18 cellular contexts compared by ENCODE assay signal in genomic region chr19:3058821-3059314, GRCh38. TPM values are rescaled to one million over a fixed set of nuclear protein-coding genes. Genes with fewer than 3 reads are reported as not detected.
DNase-seq lines count a peak whose midpoint lies in the region; ATAC-seq, FAIRE-seq and TF ChIP-seq lines count a peak whose summit lies in the region.
"Had no signal": no experiment of that assay in that cellular context is flagged by ENCODE, and none has a peak within 500 bp of the region (broad histone marks: within the 10 kb centered on the region; RNA-seq: fewer than 3 reads in every experiment).

No MANE protein-coding gene starts in this region.

- H3K36me3 ChIP-seq in K562 (ENCODE audit: control insufficient read depth, insufficient read depth, low read length) = peaks cover 70% of the 10 kb centered on the region
- no peaks in the 10 kb centered on the region for H3K36me3 ChIP-seq in ovary
- peaks cover 0 to 48% of the 10 kb centered on the region in 2 donors for H3K36me3 ChIP-seq in vagina

- no peak overlapping the region for H3K9ac ChIP-seq in K562 (ENCODE audit: insufficient read depth in 1 of 2, low read depth in 2 of 2, low read length in 2 of 2)

- POLR2A ChIA-PET in K562 (lab: Yijun Ruan, JAX) = interaction anchor here (0.9 to 1.3 kb wide), 2 partner anchors 9 to 19 kb away, joined by 3 to 4 read pairs; no protein-coding TSS in a partner anchor

- H3K36me3 Mint-ChIP-seq in natural killer cell = no peaks in the 10 kb centered on the region
- no peaks in the 10 kb centered on the region for H3K36me3 Mint-ChIP-seq in natural killer cell treated with Interleukin-12 subunit alpha and Interleukin-12 subunit beta and Interleukin-15 and Interleukin-18, amount 100 ng/mL, for 72 hours

- TF ChIP-seq EP300 in K562 (IDR thresholded peaks at IDR 0.05; ENCODE audit: low read length) = no peak
- TF ChIP-seq EP300 in ovary (IDR thresholded peaks at IDR 0.05) = no peak

- BruUV-seq in K562 (replicated peaks; lab: Mats Ljungman, UMichigan) = no TSS peak

- H3K4me3 ChIP-seq in K562 = no peak overlapping the region
- no peak overlapping the region for H3K4me3 ChIP-seq in ovary
- no peak overlapping the region for H3K4me3 ChIP-seq in vagina
- H3K4me3 ChIP-seq: lung, PC-9 had no signal

- no peak for TF ChIP-seq RAD21 in K562 (CRISPR knock-in tag; conservative IDR thresholded peaks at IDR 0.05 in 1 of 2, IDR thresholded peaks at IDR 0.05 in 1 of 2)

- H3K9me3 Mint-ChIP-seq in natural killer cell = no peaks in the 10 kb centered on the region
- H3K9me3 Mint-ChIP-seq in natural killer cell treated with Interleukin-12 subunit alpha and Interleukin-12 subunit beta and Interleukin-15 and Interleukin-18, amount 100 ng/mL, for 72 hours = no peaks in the 10 kb centered on the region
- H3K9me3 Mint-ChIP-seq: neural crest cell had no signal

- H3K27me3 ChIP-seq in K562 (ENCODE audit: control insufficient read depth in 2 of 2, insufficient read depth in 2 of 2, low read length in 2 of 2) (no peaks in the 10 kb centered on the region), ovary (no peaks in the 10 kb centered on the region), vagina (no peaks in the 10 kb centered on the region)

- 92% methylated on average over 10 of the region's 10 CpGs for WGBS in K562 (ENCODE audit: insufficient coverage, low coverage, missing lambda C conversion rate)
- WGBS in ovary, 3 donors = 80 to 87% (median 84%) methylated on average over 10 of the region's 10 CpGs

- CTCF ChIA-PET in K562 (lab: Yijun Ruan, JAX; ENCODE audit: low intra/inter-chr PET ratio) = no interaction called here

- H3K9me1 ChIP-seq in K562 (ENCODE audit: control insufficient read depth, insufficient read depth, low read length) = no peaks in the 10 kb centered on the region

- H2AFZ ChIP-seq in K562 (ENCODE audit: low read depth, low read length) = no peak overlapping the region
- H2AFZ ChIP-seq: PC-9 had no signal

- H3K4me2 ChIP-seq in K562 (ENCODE audit: insufficient read depth, low read length) = no peak overlapping the region
- H3K4me2 ChIP-seq: PC-9 had no signal

- ATAC-seq in natural killer cell (no peak), K562 (no peak), HG03175 (IDR thresholded peaks at IDR 0.05; ENCODE audit: unreplicated experiment) (no peak)
- no peak for ATAC-seq in natural killer cell treated with Interleukin-12 subunit alpha and Interleukin-12 subunit beta and Interleukin-15 and Interleukin-18, amount 100 ng/mL, for 72 hours

- TF ChIP-seq CTCF in natural killer cell (IDR thresholded peaks at IDR 0.05) = no peak
- TF ChIP-seq CTCF in K562 (IDR thresholded peaks at IDR 0.05 in 2 of 3, conservative IDR thresholded peaks at IDR 0.05 in 1 of 3; ENCODE audit: insufficient read depth in 2 of 3, low read depth in 1 of 3, low read length in 3 of 3) = no peak
- no peak for TF ChIP-seq CTCF in ovary (IDR thresholded peaks at IDR 0.05)
- no peak for TF ChIP-seq CTCF in vagina (IDR thresholded peaks at IDR 0.05)

- intact Hi-C loops in natural killer cell (cut with micrococcal nuclease) (no loop called here), K562 (cut with micrococcal nuclease) (no loop called here), ovary (cut with DNase I) (no loop called here), vagina (cut with DNase I) (no loop called here), posterior cingulate gyrus (cut with DNase I) (no loop called here)

- peaks cover 30 to 62% of the 10 kb centered on the region in 2 experiments for H3K4me1 ChIP-seq in K562 (replicated peaks in 1 of 2; ENCODE audit: control insufficient read depth in 2 of 2, insufficient read depth in 2 of 2, low read length in 2 of 2)
- peaks cover 9% of the 10 kb centered on the region for H3K4me1 ChIP-seq in ovary (ENCODE audit: insufficient read depth)
- H3K4me1 ChIP-seq in vagina = peaks cover 78% of the 10 kb centered on the region

- peaks cover 18 to 66% of the 10 kb centered on the region in 2 donors for H3K4me1 Mint-ChIP-seq in natural killer cell
- peaks cover 12 to 35% of the 10 kb centered on the region in 2 donors for H3K4me1 Mint-ChIP-seq in natural killer cell treated with Interleukin-12 subunit alpha and Interleukin-12 subunit beta and Interleukin-15 and Interleukin-18, amount 100 ng/mL, for 72 hours (ENCODE audit: low read depth in 2 of 2)

- TF ChIP-seq POLR2A in K562 (conservative IDR thresholded peaks at IDR 0.05) (no peak), ovary (IDR thresholded peaks at IDR 0.05) (no peak), vagina (IDR thresholded peaks at IDR 0.05) (no peak)

- H3K4me3 Mint-ChIP-seq in natural killer cell = no peak overlapping the region
- H3K4me3 Mint-ChIP-seq in natural killer cell treated with Interleukin-12 subunit alpha and Interleukin-12 subunit beta and Interleukin-15 and Interleukin-18, amount 100 ng/mL, for 72 hours = no peak overlapping the region

- 0 out of 2 replicates have a peak, but pooled peaks cover 3% of the 10 kb centered on the region for H4K20me1 ChIP-seq in K562 (replicated peaks; ENCODE audit: control insufficient read depth, insufficient read depth, low read length)

- H3K79me2 ChIP-seq in K562 (ENCODE audit: control insufficient read depth, insufficient read depth, low read length) = peaks cover 42% of the 10 kb centered on the region

- no peak overlapping the region for H3K27ac ChIP-seq in K562 (ENCODE audit: extremely low read depth, low read depth, low read length)
- H3K27ac ChIP-seq in ovary = peak overlapping the region; percentile 86 to 88
- H3K27ac ChIP-seq in vagina = peak overlapping the region; percentile 76
- H3K27ac ChIP-seq: HL-60, PC-9 had no signal

- DNase-seq in natural killer cell (no peak), K562 (ENCODE audit: extremely low read depth in 1 of 4, low spot score in 3 of 4) (no peak), ovary (no peak), vagina (ENCODE audit: extremely low spot score in 2 of 2) (no peak), posterior cingulate gyrus (no peak)
- no peak for DNase-seq in natural killer cell treated with Interleukin-12 subunit alpha and Interleukin-12 subunit beta and Interleukin-15 and Interleukin-18, amount 100 ng/mL, for 72 hours (ENCODE audit: low spot score)
- no peak for DNase-seq in stimulated activated CD4-positive, alpha-beta T cell treated with anti-CD3 and anti-CD28 coated beads, Interleukin-4, amount 100 ng/mL, for 1 hour
- DNase-seq: activated CD4-positive, CD25-positive, alpha-beta regulatory T cell; C1 segment of cervical spinal cord; Karpas-422; NCI-H524; PC-9; substantia nigra; SW 1271 had no signal

- no peaks in the 10 kb centered on the region for H3K27me3 Mint-ChIP-seq in natural killer cell (ENCODE audit: low read depth in 2 of 2)
- no peaks in the 10 kb centered on the region for H3K27me3 Mint-ChIP-seq in natural killer cell treated with Interleukin-12 subunit alpha and Interleukin-12 subunit beta and Interleukin-15 and Interleukin-18, amount 100 ng/mL, for 72 hours

- no peaks in the 10 kb centered on the region for H3K9me3 ChIP-seq in K562 (replicated peaks; ENCODE audit: control insufficient read depth, insufficient read depth, low read depth, low read length)
- H3K9me3 ChIP-seq in ovary = no peaks in the 10 kb centered on the region
- no peaks in the 10 kb centered on the region for H3K9me3 ChIP-seq in vagina

- H3K27ac Mint-ChIP-seq in natural killer cell = peak overlapping the region; percentile 51 to 70
- H3K27ac Mint-ChIP-seq in natural killer cell treated with Interleukin-12 subunit alpha and Interleukin-12 subunit beta and Interleukin-15 and Interleukin-18, amount 100 ng/mL, for 72 hours = peak overlapping the region in 1 of 2 donors; percentile 35

- FAIRE-seq in K562 (lab: Jason Lieb, UNC) = no peak

- in situ Hi-C loops in K562 (cut with MboI) = no loop called here

RNA-seq across cellular contexts. Expression of gene TLE5, which starts 3.4 kb away (rescaled TPM):
- total RNA-seq in natural killer cell (1,000 to 10,000 TPM in 1 of 3 donors, 100 to 1,000 TPM in 2; 943 to 1,012 (median 968) TPM), K562 (2014; rRNA removed) (264 and 355 TPM in 2 replicates), K562 (2014; rRNA removed; fragmentation: Illumina TruSeq; extraction: Trizol) (75.8 and 89.1 TPM in 2 replicates), K562 (2015; rRNA removed; fragmentation: Illumina TruSeq; extraction: Trizol) (172 and 178 TPM in 2 replicates), K562 (2021) (347 and 360 TPM in 2 replicates), ovary (100 to 1,000 TPM; 274 to 670 (median 503) TPM), vagina (451 TPM)
- 100 to 1,000 TPM; 242 to 309 TPM for total RNA-seq in natural killer cell treated with Interleukin-12 subunit alpha and Interleukin-12 subunit beta and Interleukin-15 and Interleukin-18, amount 100 ng/mL, for 72 hours
- total RNA-seq in K562 (2011; cell fraction: chromatin; rRNA removed; ENCODE audit: low replicate concordance) = 147 and 335 TPM in 2 replicates
- total RNA-seq in K562 (2011; cell fraction: nucleolus; rRNA removed) = 259 and 282 TPM in 2 replicates
- total RNA-seq in K562 (2011; cell fraction: nucleoplasm; rRNA removed) = 209 and 242 TPM in 2 replicates
- polyA plus RNA-seq in K562 (2011; rRNA removed) (280 and 366 TPM in 2 replicates), K562 (2014; fragmentation: Illumina TruSeq; extraction: Trizol) (235 and 381 TPM in 2 replicates), K562 (2014; fragmentation: Nextera tagmentation; extraction: Ambion mirVana) (1 to 10 TPM; 2.0 to 6.2 TPM), K562 (2014; rRNA removed) (316 and 334 TPM in 2 replicates), ovary (100 to 1,000 TPM; 241 to 530 TPM)
- polyA plus RNA-seq in K562 (2011; cell fraction: cytosol; rRNA removed) = 357 and 770 TPM in 2 replicates
- 343 and 561 TPM in 2 replicates for polyA plus RNA-seq in K562 (2011; cell fraction: nucleus; rRNA removed)
- 396 and 430 TPM in 2 replicates for polyA plus RNA-seq in K562 (2012)
- 222 and 305 TPM in 2 replicates for polyA minus RNA-seq in K562 (2011; rRNA and poly(A)+ RNA removed)
- 290 and 401 TPM in 2 replicates for polyA minus RNA-seq in K562 (2011; cell fraction: cytosol; rRNA and poly(A)+ RNA removed)
- 64.5 and 71.5 TPM in 2 replicates for polyA minus RNA-seq in K562 (2011; cell fraction: nucleus; rRNA and poly(A)+ RNA removed)

RNA-seq across cellular contexts. Expression of gene TLE2, which starts 29.8 kb away (rescaled TPM):
- 1 to 10 TPM; 6.1 to 8.8 (median 8.2) TPM for total RNA-seq in natural killer cell
- total RNA-seq in natural killer cell treated with Interleukin-12 subunit alpha and Interleukin-12 subunit beta and Interleukin-15 and Interleukin-18, amount 100 ng/mL, for 72 hours = 1 to 10 TPM; 1.3 to 3.2 TPM
- 30.9 and 72.5 TPM in 2 replicates for total RNA-seq in K562 (2011; cell fraction: chromatin; rRNA removed; ENCODE audit: low replicate concordance)
- total RNA-seq in K562 (2011; cell fraction: nucleolus; rRNA removed) = 30.0 and 48.0 TPM in 2 replicates
- 19.1 and 21.2 TPM in 2 replicates for total RNA-seq in K562 (2011; cell fraction: nucleoplasm; rRNA removed)
- 5.5 and 6.4 TPM in 2 replicates for total RNA-seq in K562 (2014; rRNA removed)
- 2.4 and 2.7 TPM in 2 replicates for total RNA-seq in K562 (2014; rRNA removed; fragmentation: Illumina TruSeq; extraction: Trizol)
- 4.4 and 4.5 TPM in 2 replicates for total RNA-seq in K562 (2015; rRNA removed; fragmentation: Illumina TruSeq; extraction: Trizol)
- total RNA-seq in K562 (2021) = 13.1 and 15.2 TPM in 2 replicates
- 10.7 and 12.0 TPM in 2 replicates for polyA plus RNA-seq in K562 (2011; rRNA removed)
- 6.0 and 17.7 TPM in 2 replicates for polyA plus RNA-seq in K562 (2011; cell fraction: cytosol; rRNA removed)
- 34.3 and 67.6 TPM in 2 replicates for polyA plus RNA-seq in K562 (2011; cell fraction: nucleus; rRNA removed)
- polyA plus RNA-seq in K562 (2012) = 25.8 and 36.0 TPM in 2 replicates
- polyA plus RNA-seq in K562 (2014; fragmentation: Illumina TruSeq; extraction: Trizol) = 6.2 and 8.8 TPM in 2 replicates
- polyA plus RNA-seq in K562 (2014; fragmentation: Nextera tagmentation; extraction: Ambion mirVana) = under 1 TPM; 0.35 to 0.53 TPM
- polyA plus RNA-seq in K562 (2014; rRNA removed) = 10.5 and 10.6 TPM in 2 replicates
- 2.9 and 8.1 TPM in 2 replicates for polyA minus RNA-seq in K562 (2011; rRNA and poly(A)+ RNA removed)
- polyA minus RNA-seq in K562 (2011; cell fraction: cytosol; rRNA and poly(A)+ RNA removed) = 10.4 and 11.6 TPM in 2 replicates
- 6.6 and 9.0 TPM in 2 replicates for polyA minus RNA-seq in K562 (2011; cell fraction: nucleus; rRNA and poly(A)+ RNA removed)
- 10 to 100 TPM; 31.1 to 43.9 (median 36.4) TPM for total RNA-seq in ovary
- 10 to 100 TPM; 15.1 to 21.4 TPM for polyA plus RNA-seq in ovary
- 28.2 TPM for total RNA-seq in vagina

RNA-seq across cellular contexts. Expression of gene GNA11, which starts 35.3 kb away (rescaled TPM):
- total RNA-seq in natural killer cell (under 1 TPM; 0.24 to 0.60 (median 0.29) TPM), K562 (2014; rRNA removed) (14.5 and 19.3 TPM in 2 replicates), K562 (2014; rRNA removed; fragmentation: Illumina TruSeq; extraction: Trizol) (7.0 and 12.7 TPM in 2 replicates), K562 (2015; rRNA removed; fragmentation: Illumina TruSeq; extraction: Trizol) (13.4 and 16.5 TPM in 2 replicates), K562 (2021) (24.3 and 24.8 TPM in 2 replicates), ovary (10 to 100 TPM; 27.3 to 66.7 (median 57.1) TPM), vagina (33.6 TPM)
- 1 to 10 TPM in 1 of 2 donors, under 1 TPM in 1; 1.00 to 1.3 TPM for total RNA-seq in natural killer cell treated with Interleukin-12 subunit alpha and Interleukin-12 subunit beta and Interleukin-15 and Interleukin-18, amount 100 ng/mL, for 72 hours
- 18.8 and 42.3 TPM in 2 replicates for total RNA-seq in K562 (2011; cell fraction: chromatin; rRNA removed; ENCODE audit: low replicate concordance)
- 20.7 and 22.8 TPM in 2 replicates for total RNA-seq in K562 (2011; cell fraction: nucleolus; rRNA removed)
- total RNA-seq in K562 (2011; cell fraction: nucleoplasm; rRNA removed) = 12.6 and 17.6 TPM in 2 replicates
- polyA plus RNA-seq in K562 (2011; rRNA removed) (3.6 and 9.7 TPM in 2 replicates), K562 (2014; fragmentation: Illumina TruSeq; extraction: Trizol) (23.5 and 24.5 TPM in 2 replicates), K562 (2014; fragmentation: Nextera tagmentation; extraction: Ambion mirVana) (under 1 TPM; 0.18 to 0.21 TPM), K562 (2014; rRNA removed) (16.6 and 18.2 TPM in 2 replicates), ovary (10 to 100 TPM; 44.0 to 46.2 TPM)
- polyA plus RNA-seq in K562 (2011; cell fraction: cytosol; rRNA removed) = 11.1 and 14.7 TPM in 2 replicates
- 18.1 and 22.6 TPM in 2 replicates for polyA plus RNA-seq in K562 (2011; cell fraction: nucleus; rRNA removed)
- polyA plus RNA-seq in K562 (2012) = 22.6 and 23.5 TPM in 2 replicates
- 1.6 and 10.8 TPM in 2 replicates for polyA minus RNA-seq in K562 (2011; rRNA and poly(A)+ RNA removed)
- polyA minus RNA-seq in K562 (2011; cell fraction: cytosol; rRNA and poly(A)+ RNA removed) = 10.8 and 11.5 TPM in 2 replicates
- polyA minus RNA-seq in K562 (2011; cell fraction: nucleus; rRNA and poly(A)+ RNA removed) = 4.6 and 5.7 TPM in 2 replicates
